In the genomic region with DNA sequence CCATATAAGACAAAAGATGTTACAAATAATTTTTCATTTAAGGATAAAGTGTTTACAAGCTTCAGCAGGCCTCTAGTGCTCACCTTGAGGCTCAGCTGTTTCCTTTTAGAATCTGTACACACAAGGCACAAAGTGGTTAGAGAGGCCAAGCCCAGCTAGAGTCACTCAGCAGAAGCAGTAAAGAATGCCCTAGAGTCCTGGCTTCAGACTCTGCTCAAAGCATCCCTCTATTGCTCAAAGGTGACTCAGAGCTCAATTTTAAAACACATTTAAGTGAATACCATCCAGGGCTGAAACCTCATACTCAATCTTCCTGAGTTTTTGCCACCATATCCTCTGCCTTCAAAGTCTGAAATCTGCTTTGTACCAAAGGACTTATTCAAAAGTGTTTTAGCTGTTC, we compare ENCODE assay signal across 25 cellular contexts. TPM values are rescaled to one million over a fixed set of nuclear protein-coding genes. Genes with fewer than 3 reads are reported as not detected.
DNase-seq lines count a peak whose midpoint lies in the region; ATAC-seq, FAIRE-seq and TF ChIP-seq lines count a peak whose summit lies in the region.
"Had no signal": no experiment of that assay in that cellular context is flagged by ENCODE, and none has a peak within 500 bp of the region (broad histone marks: within the 10 kb centered on the region; RNA-seq: fewer than 3 reads in every experiment).

No MANE protein-coding gene starts in this region.

- intact Hi-C loops in endothelial cell of umbilical vein (cut with micrococcal nuclease) = no loop called here
- intact Hi-C loops in psoas muscle (cut with DNase I) = no loop called here

- no peak for TF ChIP-seq POLR2A in endothelial cell of umbilical vein (IDR thresholded peaks at IDR 0.05; ENCODE audit: low read depth, low read length)

- H3K9ac ChIP-seq in endothelial cell of umbilical vein (replicated peaks; ENCODE audit: extremely low read depth, insufficient read depth, low read length) = no peak overlapping the region
- H3K9ac ChIP-seq: KMS-11 had no signal

- POLR2A ChIA-PET in endothelial cell of umbilical vein (lab: Charles Lee) = no interaction called here

- H3K79me2 ChIP-seq in endothelial cell of umbilical vein (ENCODE audit: control insufficient read depth, insufficient read depth, low read length) = no peaks in the 10 kb centered on the region

- ATAC-seq in left lobe of liver (peak; percentile 26), psoas muscle (no peak)
- ATAC-seq: HCT116 had no signal

- BruUV-seq in endothelial cell of umbilical vein (replicated peaks; lab: Mats Ljungman, UMichigan) = no TSS peak

- peak; percentile 67 for FAIRE-seq in endothelial cell of umbilical vein (lab: Jason Lieb, UNC)
- FAIRE-seq: endometrium, RCC 7860, small intestine had no signal

- dilution Hi-C loops in endothelial cell of umbilical vein (cut with MboI; ENCODE audit: extremely low pct_ligation_motif_present, low sequenced_read_pairs) = no loop called here

- no peaks in the 10 kb centered on the region for H4K20me1 ChIP-seq in endothelial cell of umbilical vein (replicated peaks; ENCODE audit: control insufficient read depth, extremely low read depth, insufficient read depth, low read length)

- H3K9me3 ChIP-seq in endothelial cell of umbilical vein (replicated peaks; ENCODE audit: control insufficient read depth, insufficient read depth, low read length) = no peaks in the 10 kb centered on the region
- H3K9me3 ChIP-seq in psoas muscle = no peaks in the 10 kb centered on the region
- H3K9me3 ChIP-seq: tibial artery had no signal

- no peaks in the 10 kb centered on the region for H3K36me3 ChIP-seq in endothelial cell of umbilical vein (ENCODE audit: control insufficient read depth in 2 of 2, extremely low read depth in 1 of 2, insufficient read depth in 2 of 2, low read length in 2 of 2)
- H3K36me3 ChIP-seq in psoas muscle (ENCODE audit: insufficient read depth in 1 of 2, low read depth in 1 of 2) = no peaks in the 10 kb centered on the region
- H3K36me3 ChIP-seq: brain microvascular endothelial cell, tibial artery had no signal

- TF ChIP-seq CTCF in endothelial cell of umbilical vein (IDR thresholded peaks at IDR 0.05; ENCODE audit: extremely low read depth in 1 of 2, insufficient read depth in 1 of 2, low read depth in 1 of 2, low read length in 2 of 2) (no peak), psoas muscle (IDR thresholded peaks at IDR 0.05) (no peak)

- H3K4me2 ChIP-seq in endothelial cell of umbilical vein (ENCODE audit: insufficient read depth, low read length) = no peak overlapping the region
- H3K4me2 ChIP-seq: KMS-11 had no signal

- H2AFZ ChIP-seq in endothelial cell of umbilical vein (ENCODE audit: low read depth, low read length) = no peak overlapping the region

- peak; percentile 22 for DNase-seq in EL
- peak; percentile 48 for DNase-seq in M059J (ENCODE audit: low read depth)
- no peak for DNase-seq in endothelial cell of umbilical vein (ENCODE audit: low read depth, low spot score)
- DNase-seq in left lobe of liver (ENCODE audit: low spot score) = no peak
- no peak for DNase-seq in activated naive CD4-positive, alpha-beta T cell treated with Interleukin-2 at 50 U/mL for 16 hours
- DNase-seq in stimulated activated CD4-positive, alpha-beta T cell treated with anti-CD3 and anti-CD28 coated beads, Interleukin-12 subunit alpha, Interleukin-12 subunit beta, amount 100 ng/mL, for 4 hours = no peak
- no peak for DNase-seq in psoas muscle
- DNase-seq in activated gamma-delta T cell treated with Interleukin-2 at 50 U/mL for 16 hours = no peak
- DNase-seq: activated CD4-positive, CD25-positive, alpha-beta regulatory T cell treated with anti-CD3 and anti-CD28 coated beads, Interleukin-2, amount 50 U/mL, for 72 hours; activated T-cell treated with anti-CD3 and anti-CD28 coated beads, Interleukin-2, amount 50 U/mL, for 48 hours; AML-193; brain microvascular endothelial cell; cortex of kidney; DMS79 treated with DMSO at 0.1 percent for 48 hours; midbrain; NCI-H2029; small intestine; stimulated activated CD4-positive, alpha-beta T cell treated with anti-CD3 and anti-CD28 coated beads, Interleukin-2, amount 100 ng/mL, for 48 hours; stimulated activated naive CD4-positive, alpha-beta T cell treated with Interleukin-2 at 50 U/mL for 16 hours; T-helper 9 cell; tibial artery had no signal

- no peak overlapping the region for H3K4me3 ChIP-seq in endothelial cell of umbilical vein (replicated peaks in 1 of 3; ENCODE audit: insufficient read depth in 1 of 3, low read depth in 1 of 3, low read length in 3 of 3)
- no peak overlapping the region for H3K4me3 ChIP-seq in psoas muscle
- H3K4me3 ChIP-seq: tibial artery had no signal

- CTCF ChIA-PET in endothelial cell of umbilical vein (lab: Charles Lee) = interaction anchor here (0.6 kb wide), 1 partner anchor 9 kb away, joined by 3 read pairs; no protein-coding TSS in a partner anchor

- H3K27me3 ChIP-seq in endothelial cell of umbilical vein (ENCODE audit: control insufficient read depth in 2 of 2, insufficient read depth in 2 of 2, low read length in 2 of 2) (no peaks in the 10 kb centered on the region), psoas muscle (ENCODE audit: insufficient read depth in 3 of 3, low read length in 2 of 3) (no peaks in the 10 kb centered on the region)
- H3K27me3 ChIP-seq: brain microvascular endothelial cell, tibial artery had no signal

- H3K4me1 ChIP-seq in endothelial cell of umbilical vein (ENCODE audit: control insufficient read depth, extremely low read depth, insufficient read depth, low read length) (no peaks in the 10 kb centered on the region), psoas muscle (no peaks in the 10 kb centered on the region)
- H3K4me1 ChIP-seq: tibial artery had no signal

- no peak overlapping the region for H3K27ac ChIP-seq in endothelial cell of umbilical vein (ENCODE audit: insufficient read depth, low read depth, low read length)
- H3K27ac ChIP-seq in psoas muscle = no peak overlapping the region
- H3K27ac ChIP-seq: brain microvascular endothelial cell, KMS-11, tibial artery had no signal

- no peaks in the 10 kb centered on the region for H3K9me1 ChIP-seq in endothelial cell of umbilical vein (replicated peaks; ENCODE audit: control insufficient read depth, extremely low read depth, insufficient read depth, low read length)

TF ChIP-seq in endothelial cell of umbilical vein, 7 proteins besides CTCF, POLR2A, EP300 and RAD21:
- TF ChIP-seq MYC (IDR thresholded peaks at IDR 0.05; ENCODE audit: low read depth, low read length) (no peak), POLR2AphosphoS5 (IDR thresholded peaks at IDR 0.05; ENCODE audit: insufficient read depth, low read depth, low read length) (no peak), JUN (IDR thresholded peaks at IDR 0.05; ENCODE audit: borderline replicate concordance, insufficient read depth, insufficient read length, low read depth) (no peak), EZH2 (IDR thresholded peaks at IDR 0.05; ENCODE audit: borderline replicate concordance, low read depth, low read length, severe bottlenecking) (no peak), FOS (IDR thresholded peaks at IDR 0.05; ENCODE audit: borderline replicate concordance, insufficient read depth, low read length) (no peak), GATA2 (IDR thresholded peaks at IDR 0.05; ENCODE audit: insufficient read depth, insufficient read length, low read depth, low read length) (no peak)
- TF ChIP-seq, protein P1, sequence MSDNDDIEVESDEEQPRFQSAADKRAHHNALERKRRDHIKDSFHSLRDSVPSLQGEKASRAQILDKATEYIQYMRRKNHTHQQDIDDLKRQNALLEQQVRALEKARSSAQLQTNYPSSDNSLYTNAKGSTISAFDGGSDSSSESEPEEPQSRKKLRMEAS (IDR thresholded peaks at IDR 0.05; ENCODE audit: insufficient read depth, insufficient read length) = no peak

RNA-seq across cellular contexts. Expression of a gene that starts 22.6 kb away (rescaled TPM):
- total RNA-seq in M059J (2014; rRNA removed; shearing (Covaris generic)) = 8.4 and 17.4 TPM in 2 replicates
- total RNA-seq in endothelial cell of umbilical vein = 23.2 and 25.5 TPM in 2 replicates
- polyA plus RNA-seq in endothelial cell of umbilical vein = 10.9 and 12.1 TPM in 2 replicates
- polyA plus RNA-seq in endothelial cell of umbilical vein (2011; cell fraction: cytosol; rRNA removed) = 12.8 and 13.9 TPM in 2 replicates
- 42.5 and 45.1 TPM in 2 replicates for polyA plus RNA-seq in endothelial cell of umbilical vein (2011; cell fraction: nucleus; rRNA removed)
- polyA plus RNA-seq in endothelial cell of umbilical vein (2012) = 12.1 and 14.1 TPM in 2 replicates
- polyA minus RNA-seq in endothelial cell of umbilical vein = 47.1 and 47.6 TPM in 2 replicates
- 18.0 TPM for polyA minus RNA-seq in endothelial cell of umbilical vein (2011; cell fraction: cytosol; rRNA and poly(A)+ RNA removed)
- 56.6 and 62.8 TPM in 2 replicates for polyA minus RNA-seq in endothelial cell of umbilical vein (2011; cell fraction: nucleus; rRNA and poly(A)+ RNA removed)
- total RNA-seq in left lobe of liver = 24.6 TPM
- total RNA-seq in psoas muscle = 10 to 100 TPM in 3 of 4 donors, 1 to 10 TPM in 1; 9.0 to 16.4 (median 11.9) TPM
- 1 to 10 TPM; 3.6 to 8.8 (median 4.2) TPM for polyA plus RNA-seq in psoas muscle

Comparison
In these comparisons a context has a peak if more than half of its experiments do, and no peak if none do; other contexts are left out.
1. DNase-seq: peak in EL (single experiment) and M059J (single experiment); none in endothelial cell of umbilical vein (single experiment), left lobe of liver (single experiment), activated naive CD4-positive, alpha-beta T cell treated with Interleukin-2 at 50 U/mL for 16 hours (single experiment), stimulated activated CD4-positive, alpha-beta T cell treated with anti-CD3 and anti-CD28 coated beads, Interleukin-12 subunit alpha, Interleukin-12 subunit beta, amount 100 ng/mL, for 4 hours (single experiment), psoas muscle (0 of 2) and activated gamma-delta T cell treated with Interleukin-2 at 50 U/mL for 16 hours (single experiment).